ENCODE assay signal across 11 cellular contexts in the genomic region with DNA sequence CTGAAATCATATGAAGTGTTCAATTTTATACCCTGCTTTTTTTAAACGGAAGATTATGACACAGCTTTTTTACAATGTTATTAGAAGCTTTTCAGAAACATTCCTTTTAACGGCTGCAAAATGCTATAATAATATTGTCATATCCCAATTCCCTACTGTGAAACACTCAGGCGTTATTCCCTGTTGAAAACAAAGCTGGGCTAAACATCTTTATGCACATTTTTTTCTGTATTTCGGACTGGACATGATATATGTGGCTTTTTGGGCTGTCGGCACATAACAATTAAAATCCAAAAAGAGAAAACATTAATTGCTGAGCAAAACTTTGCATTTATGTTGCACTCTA. TPM values are rescaled to one million over a fixed set of nuclear protein-coding genes. Genes with fewer than 3 reads are reported as not detected.
A peak's percentile ranks its signal among the peaks of the same experiment; 100 is the strongest.
DNase-seq lines count a peak whose midpoint lies in the region; TF ChIP-seq lines count a peak whose summit lies in the region.
"Had no signal": no experiment of that assay in that cellular context is flagged by ENCODE, and none has a peak within 500 bp of the region (broad histone marks: within the 10 kb centered on the region; RNA-seq: fewer than 3 reads in every experiment).

No MANE protein-coding gene starts in this region.

- no peak for TF ChIP-seq POLR2A in ovary (IDR thresholded peaks at IDR 0.05)

- peak overlapping the region; percentile 56 for H2AFZ ChIP-seq in GM23248

- TF ChIP-seq CTCF in ascending aorta (IDR thresholded peaks at IDR 0.05) (no peak), right atrium auricular region (IDR thresholded peaks at IDR 0.05) (no peak), ovary (IDR thresholded peaks at IDR 0.05) (no peak), GM13976 (IDR thresholded peaks at IDR 0.05; ENCODE audit: borderline replicate concordance, control extremely low read depth, extremely low read depth, insufficient read depth, missing control alignments) (no peak)

- H3K4me3 ChIP-seq in GM23248 (peak overlapping the region; percentile 62), ascending aorta (peak overlapping the region in 1 of 2 donors; percentile 33), right atrium auricular region (peak overlapping the region in 1 of 2 donors; percentile 15), skin epidermis (no peak overlapping the region), ovary (no peak overlapping the region)

- H3K9me2 ChIP-seq in GM23248 (ENCODE audit: insufficient read depth) = no peaks in the 10 kb centered on the region

- no peaks in the 10 kb centered on the region for H4K20me1 ChIP-seq in GM23248 (ENCODE audit: insufficient read depth)

- 2 to 3% methylated on average over 5 of the region's 5 CpGs for WGBS in GM23248 (ENCODE audit: low coverage in 1 of 2, low lambda C conversion rate in 2 of 2, missing lambda C conversion rate in 2 of 2), 2 experiments
- 4 to 16% (median 7%) methylated on average over 5 of the region's 5 CpGs for WGBS in ovary, 3 donors

- no peaks in the 10 kb centered on the region for H3K9me3 ChIP-seq in GM23248 (ENCODE audit: low read depth)
- H3K9me3 ChIP-seq in ascending aorta = no peaks in the 10 kb centered on the region
- no peaks in the 10 kb centered on the region for H3K9me3 ChIP-seq in right atrium auricular region
- H3K9me3 ChIP-seq in ovary = no peaks in the 10 kb centered on the region

- no peaks in the 10 kb centered on the region for H3K79me2 ChIP-seq in GM23248 (ENCODE audit: insufficient read depth)

- in situ Hi-C loops in GM23248 (cut with MboI) = no loop called here
- in situ Hi-C loops in GM13976 (cut with MboI; ENCODE audit: low sequenced_read_pairs, unreplicated experiment) = no loop called here
- in situ Hi-C loops in ACHN (cut with HindIII; ENCODE audit: low pct_ligation_motif_present, low pct_unique_long_range_greater_than_20kb, low sequenced_read_pairs) = no loop called here

- H3K36me3 ChIP-seq in GM23248 (ENCODE audit: low read depth) (no peaks in the 10 kb centered on the region), ascending aorta (no peaks in the 10 kb centered on the region), right atrium auricular region (no peaks in the 10 kb centered on the region), ovary (no peaks in the 10 kb centered on the region)
- H3K36me3 ChIP-seq: WERI-Rb-1 had no signal

- peaks cover 55% of the 10 kb centered on the region for H3F3A ChIP-seq in GM23248 (ENCODE audit: insufficient read depth)

- peak overlapping the region; percentile 87 for H3K4me2 ChIP-seq in GM23248 (ENCODE audit: unreplicated experiment)

- no peaks in the 10 kb centered on the region for H3K27me3 ChIP-seq in GM23248 (replicated peaks; ENCODE audit: insufficient read depth)
- no peaks in the 10 kb centered on the region for H3K27me3 ChIP-seq in ascending aorta
- H3K27me3 ChIP-seq in right atrium auricular region = no peaks in the 10 kb centered on the region
- H3K27me3 ChIP-seq in ovary = no peaks in the 10 kb centered on the region

- intact Hi-C loops in ascending aorta (cut with DNase I) (loop anchor here (1.0 to 10.0 kb wide), 3 partner anchors 12 to 1969 kb away; a partner anchor contains a TSS), ovary (cut with DNase I) (no loop called here)

- TF ChIP-seq EP300 in ovary (IDR thresholded peaks at IDR 0.05) = no peak

- peak overlapping the region; percentile 99 for H3K27ac ChIP-seq in GM23248
- H3K27ac ChIP-seq in ascending aorta = peak overlapping the region; percentile 64 to 78
- peak overlapping the region; percentile 66 to 71 for H3K27ac ChIP-seq in right atrium auricular region
- H3K27ac ChIP-seq in skin epidermis = peak overlapping the region in 20 of 21 experiments; percentile 21 to 92 (median 62)
- peak overlapping the region in 1 of 2 donors; percentile 78 for H3K27ac ChIP-seq in ovary
- H3K27ac ChIP-seq: WERI-Rb-1 had no signal

- DNase-seq in GM23248 = no peak
- no peak for DNase-seq in ascending aorta (ENCODE audit: low spot score in 2 of 2)
- no peak for DNase-seq in right atrium auricular region (ENCODE audit: low spot score)
- DNase-seq in ovary = no peak
- no peak for DNase-seq in GM13976 (ENCODE audit: low spot score)
- no peak for DNase-seq in ACHN
- no peak for DNase-seq in NCI-H1092 treated with DMSO at 0.1 percent for 48 hours (lab: John Stamatoyannopoulos, UW)
- DNase-seq: RPMI8226; stimulated activated naive CD8-positive, alpha-beta T cell treated with anti-CD3 and anti-CD28 coated beads, Interleukin-15, Interleukin-2, amounts not matched to agents 100 U/mL and 50 U/mL, for 24 hours had no signal

- peaks cover 50% of the 10 kb centered on the region for H3K4me1 ChIP-seq in GM23248 (ENCODE audit: insufficient read depth)
- H3K4me1 ChIP-seq in ascending aorta = peaks cover 0 to 14% of the 10 kb centered on the region in 2 donors
- H3K4me1 ChIP-seq in right atrium auricular region = peaks cover 0 to 8% of the 10 kb centered on the region in 2 donors
- H3K4me1 ChIP-seq in ovary (ENCODE audit: insufficient read depth) = peaks cover 16% of the 10 kb centered on the region

- H3K9ac ChIP-seq in GM23248 = peak overlapping the region; percentile 88

RNA-seq across cellular contexts. Expression of a gene that starts 12.0 kb away (rescaled TPM):
- 389 and 402 TPM in 2 replicates for total RNA-seq in GM23248 (2014; rRNA removed; shearing (Covaris generic))
- polyA plus RNA-seq in GM23248 (2016; fragmentation: Nextera tagmentation; extraction: Ambion mirVana) (401 and 410 TPM in 2 replicates), ovary (100 to 1,000 TPM; 161 to 219 TPM)
- total RNA-seq in ascending aorta (97.8 TPM), right atrium auricular region (100 to 1,000 TPM; 122 to 169 TPM), ovary (100 to 1,000 TPM in 5 of 7 donors, 10 to 100 TPM in 2; 94.0 to 154 (median 110) TPM)
